Comparison of ENCODE assay signal across 17 cellular contexts in genomic region chr17:6098466-6099180, GRCh38. TPM values are rescaled to one million over a fixed set of nuclear protein-coding genes. Genes with fewer than 3 reads are reported as not detected.
DNase-seq lines count a peak whose midpoint lies in the region; ATAC-seq and TF ChIP-seq lines count a peak whose summit lies in the region.
"Had no signal": no experiment of that assay in that cellular context is flagged by ENCODE, and none has a peak within 500 bp of the region (broad histone marks: within the 10 kb centered on the region; RNA-seq: fewer than 3 reads in every experiment).

No MANE protein-coding gene starts in this region.

- POLR2A ChIA-PET in HEK293 (lab: Yijun Ruan, JAX), result no interaction called here

- DNase-seq in WERI-Rb-1, result peak; percentile 74
- peak; percentile 9 to 32 for DNase-seq in cardiac muscle cell (ENCODE audit: low read depth in 1 of 2, low spot score in 1 of 2)
- DNase-seq in myocyte (ENCODE audit: low read depth), result peak; percentile 79
- no peak for DNase-seq in KBM-7
- no peak for DNase-seq in DMS114 treated with DMSO at 0.1 percent for 48 hours (lab: John Stamatoyannopoulos, UW; ENCODE audit: unreplicated experiment)
- DNase-seq: activated CD4-positive, alpha-beta T cell treated with anti-CD3 and anti-CD28 coated beads for 1 hour; activated CD8-positive, alpha-beta memory T cell treated with anti-CD3 and anti-CD28 coated beads, Interleukin-2, amount 50 U/mL, for 48 hours; activated naive CD8-positive, alpha-beta T cell treated with anti-CD3 and anti-CD28 coated beads for 36 hours; erythroblast; MV-4-11; NCI-H510A; transverse colon had no signal

- no peaks in the 10 kb centered on the region for H3K27me3 ChIP-seq in WERI-Rb-1 (ENCODE audit: insufficient read depth, low read depth, severe bottlenecking)
- peaks cover 2% of the 10 kb centered on the region for H3K27me3 ChIP-seq in cardiac muscle cell
- H3K27me3 ChIP-seq: pancreas, transverse colon had no signal

- ATAC-seq in HG03457 (IDR thresholded peaks at IDR 0.05; ENCODE audit: unreplicated experiment) (no peak), HG03521 (IDR thresholded peaks at IDR 0.05; ENCODE audit: unreplicated experiment) (no peak)
- ATAC-seq: HCT116 had no signal

- H3K4me1 ChIP-seq in HEK293 (ENCODE audit: control insufficient read depth, insufficient read depth, low read length) (no peaks in the 10 kb centered on the region), cardiac muscle cell (ENCODE audit: low read depth) (peaks cover 5% of the 10 kb centered on the region)
- H3K4me1 ChIP-seq: pancreas had no signal

- no peak for TF ChIP-seq CTCF in HEK293 (tag by site-specific recombination; IDR thresholded peaks at IDR 0.05)
- no peak for TF ChIP-seq CTCF in WERI-Rb-1 (IDR thresholded peaks at IDR 0.05; ENCODE audit: low read depth, low read length)
- TF ChIP-seq CTCF in cardiac muscle cell (IDR thresholded peaks at IDR 0.05; ENCODE audit: low read depth, low read length), result no peak

- CTCF ChIA-PET in HEK293 (lab: Yijun Ruan, JAX), result interaction anchor here (0.7 kb wide), 1 partner anchor 281 kb away, joined by 3 read pairs; no protein-coding TSS in a partner anchor

- H3K4me3 ChIP-seq in HEK293 (ENCODE audit: low read depth, low read length), result no peak overlapping the region
- H3K4me3 ChIP-seq in WERI-Rb-1 (ENCODE audit: low read depth, low read length), result no peak overlapping the region
- H3K4me3 ChIP-seq in cardiac muscle cell, result no peak overlapping the region
- H3K4me3 ChIP-seq: pancreas, transverse colon had no signal

- no peaks in the 10 kb centered on the region for H3K9me3 ChIP-seq in HEK293 (ENCODE audit: control insufficient read depth, insufficient read depth, low read depth, low read length)
- H3K9me3 ChIP-seq in WERI-Rb-1 (ENCODE audit: severe bottlenecking), result no peaks in the 10 kb centered on the region
- no peaks in the 10 kb centered on the region for H3K9me3 ChIP-seq in cardiac muscle cell (ENCODE audit: low read depth)
- H3K9me3 ChIP-seq: pancreas, transverse colon had no signal

- peaks cover 3 to 16% of the 10 kb centered on the region in 2 experiments; a peak in 2 of 3 replicates for H3K36me3 ChIP-seq in HEK293 (ENCODE audit: control insufficient read depth in 2 of 2, insufficient read depth in 1 of 2, low read length in 2 of 2)
- peaks cover 97% of the 10 kb centered on the region for H3K36me3 ChIP-seq in WERI-Rb-1
- H3K36me3 ChIP-seq in cardiac muscle cell, result no peaks in the 10 kb centered on the region
- H3K36me3 ChIP-seq: pancreas, transverse colon had no signal

- H3K27ac ChIP-seq in HEK293 (ENCODE audit: extremely low read depth, low read depth, low read length) (no peak overlapping the region), WERI-Rb-1 (peak overlapping the region; percentile 84), cardiac muscle cell (no peak overlapping the region)
- H3K27ac ChIP-seq: pancreas, transverse colon had no signal

- in situ Hi-C loops in KBM-7 (cut with MboI; ENCODE audit: low pct_unique_long_range_greater_than_20kb, low sequenced_read_pairs), result no loop called here

TF ChIP-seq in HEK293, 187 proteins besides CTCF, POLR2A, EP300 and RAD21:
- no peak for TF ChIP-seq ZNF561 (tag by site-specific recombination; IDR thresholded peaks at IDR 0.05; ENCODE audit: borderline replicate concordance)
- 0 out of 2 replicates have a peak, but pooled peaks have one; percentile 24 for TF ChIP-seq ZBTB17 (tag by site-specific recombination; IDR thresholded peaks at IDR 0.05)

RNA-seq across cellular contexts. Expression of gene WSCD1, which starts 28.4 kb away (rescaled TPM):
- total RNA-seq in cardiac muscle cell, result 12.8 and 16.7 TPM in 2 replicates
- polyA plus RNA-seq in cardiac muscle cell, result 3.1 and 3.5 TPM in 2 replicates
- 19.8 and 30.1 TPM in 2 replicates for total RNA-seq in myocyte
- 3.6 TPM for polyA plus RNA-seq in myocyte (2012)

Comparison
In these comparisons a context has a peak if more than half of its experiments do, and no peak if none do; other contexts are left out.
1. DNase-seq: peak in WERI-Rb-1 (single experiment), cardiac muscle cell (2 of 2) and myocyte (single experiment); none in KBM-7 (single experiment) and DMS114 treated with DMSO at 0.1 percent for 48 hours (single experiment).